8 cellular contexts compared by ENCODE assay signal in genomic region chr2:183123959-183124221, GRCh38. TPM values are rescaled to one million over a fixed set of nuclear protein-coding genes. Genes with fewer than 3 reads are reported as not detected.
DNase-seq lines count a peak whose midpoint lies in the region; ATAC-seq, FAIRE-seq and TF ChIP-seq lines count a peak whose summit lies in the region.

No MANE protein-coding gene starts in this region.

- CTCF ChIA-PET in H1 (lab: Charles Lee; ENCODE audit: partially characterized antibody), result interaction anchor here (0.5 to 1.8 kb wide), 5 partner anchors 30 to 1085 kb away, joined by 3 to 5 read pairs (median 4); partner anchors contain the start of gene DUSP19

- H2AK5ac ChIP-seq in H1 (ENCODE audit: low read depth, low read length), result no peak overlapping the region

- H3K18ac ChIP-seq in H1 (ENCODE audit: extremely low read depth, low read length), result peak overlapping the region; percentile 80; the same call in 1 of the 2 replicates

- no peak overlapping the region for H3K4ac ChIP-seq in H1 (replicated peaks; ENCODE audit: insufficient read length, low read depth, low read length)

- TF ChIP-seq POLR2A in H1 (IDR thresholded peaks at IDR 0.05; ENCODE audit: control extremely low read depth in 1 of 2, low read depth in 2 of 2, low read length in 2 of 2), result no peak

- no peak overlapping the region for H2BK120ac ChIP-seq in H1 (replicated peaks; ENCODE audit: low read depth, low read length)

- peak overlapping the region; percentile 96 for H3K4me3 Mint-ChIP-seq in nephron progenitor cell

- no peak overlapping the region for H4K8ac ChIP-seq in H1 (ENCODE audit: extremely low read depth, insufficient read depth, low read length)

- peak overlapping the region; percentile 97 for H3K27ac ChIP-seq in H1 (ENCODE audit: low read depth, low read length)

- peak overlapping the region in 3 of 4 experiments; percentile 93 to 98 (median 97); a peak in 6 of 7 replicates for H3K9ac ChIP-seq in H1 (replicated peaks in 1 of 4; ENCODE audit: extremely low read depth in 1 of 4, low read depth in 3 of 4, low read length in 3 of 4)

- peaks cover 6% of the 10 kb centered on the region for H3K36me3 Mint-ChIP-seq in nephron progenitor cell (ENCODE audit: low read depth)

- H2BK12ac ChIP-seq in H1 (ENCODE audit: low read depth, low read length), result peak overlapping the region; percentile 64; the same call in 1 of the 2 replicates

- H3K23me2 ChIP-seq in H1 (ENCODE audit: low read depth, low read length), result no peaks in the 10 kb centered on the region; the same call in 1 of the 2 replicates

- TF ChIP-seq CTCF in LNCaP clone FGC (IDR thresholded peaks at IDR 0.05; ENCODE audit: control insufficient read depth, extremely low read depth, insufficient read depth), result no peak
- TF ChIP-seq CTCF in H1 (IDR thresholded peaks at IDR 0.05; ENCODE audit: control extremely low read depth in 1 of 3, insufficient read depth in 1 of 3, low read depth in 1 of 3, low read length in 3 of 3), result no peak
- TF ChIP-seq CTCF in nephron progenitor cell (IDR thresholded peaks at IDR 0.05), result no peak
- TF ChIP-seq CTCF in omental fat pad (IDR thresholded peaks at IDR 0.05), result no peak

- H3K27ac Mint-ChIP-seq in nephron progenitor cell, result peak overlapping the region; percentile 99

- DNase-seq in LNCaP clone FGC (ENCODE audit: low read depth) (no peak), H1 (ENCODE audit: low read depth in 1 of 2, low spot score in 2 of 2) (no peak), nephron progenitor cell (no peak), NCI-H2171 (lab: John Stamatoyannopoulos, UW) (no peak), NCI-H510A treated with DMSO at 0.1 percent for 48 hours (lab: John Stamatoyannopoulos, UW) (no peak), omental fat pad (ENCODE audit: low spot score) (no peak)

- no peaks in the 10 kb centered on the region for H3K27me3 Mint-ChIP-seq in nephron progenitor cell (ENCODE audit: low read depth, poor library complexity)

- H3K27me3 ChIP-seq in H1 (replicated peaks in 1 of 4; ENCODE audit: control insufficient read depth in 3 of 4, extremely low read depth in 1 of 4, insufficient read depth in 3 of 4, low read length in 3 of 4), result no peaks in the 10 kb centered on the region

- H3K56ac ChIP-seq in H1 (replicated peaks; ENCODE audit: insufficient read length, low read depth, low read length), result peak overlapping the region; percentile 2

- no peak overlapping the region for H3K23ac ChIP-seq in H1 (ENCODE audit: insufficient read length)

- H2BK20ac ChIP-seq in H1 (ENCODE audit: low read length), result no peak overlapping the region

- WGBS in H1 (ENCODE audit: extremely low coverage in 1 of 2, insufficient coverage in 1 of 2, insufficient read length in 1 of 2, insufficient replicate concordance in 2 of 2, low coverage in 1 of 2, low lambda C conversion rate in 2 of 2, missing lambda C conversion rate in 1 of 2), 2 experiments, result 10% methylated on average over 7 of the region's 7 CpGs; no CpG with 5 or more reads in 1 of the 2 experiments

- H3K4me1 Mint-ChIP-seq in nephron progenitor cell, result peaks cover 27% of the 10 kb centered on the region

- H2BK5ac ChIP-seq in H1 (ENCODE audit: low read depth, low read length), result peak overlapping the region; percentile 27; the same call in 1 of the 2 replicates

- H3K4me1 ChIP-seq in H1 (replicated peaks in 1 of 4; ENCODE audit: control insufficient read depth in 3 of 4, insufficient read depth in 4 of 4, low read length in 3 of 4), result peaks cover 0 to 12% (median 5%) of the 10 kb centered on the region in 4 experiments; a peak in 6 of 7 replicates

- no peaks in the 10 kb centered on the region for H3K9me3 Mint-ChIP-seq in nephron progenitor cell

- H3K9me3 ChIP-seq in H1 (ENCODE audit: insufficient read depth in 2 of 2, low read depth in 1 of 2, low read length in 1 of 2), result no peaks in the 10 kb centered on the region

- peak overlapping the region; percentile 79 to 89 for H3K4me2 ChIP-seq in H1 (ENCODE audit: insufficient read depth in 1 of 2, low read depth in 2 of 2, low read length in 2 of 2)

- H2AFZ ChIP-seq in H1 (ENCODE audit: low read length), result peak overlapping the region; percentile 99

- TF ChIP-seq RAD21 in H1 (IDR thresholded peaks at IDR 0.05 in 1 of 2, conservative IDR thresholded peaks at IDR 0.05 in 1 of 2; ENCODE audit: low read depth in 2 of 2, low read length in 2 of 2), result no peak

- H3K14ac ChIP-seq in H1 (ENCODE audit: insufficient read length), result no peak overlapping the region

- no peak overlapping the region for H4K91ac ChIP-seq in H1 (replicated peaks; ENCODE audit: insufficient read length, low read length)

- ATAC-seq in GM18498 (IDR thresholded peaks at IDR 0.05; ENCODE audit: unreplicated experiment) (peak; percentile 45), GM21737 (IDR thresholded peaks at IDR 0.05; ENCODE audit: unreplicated experiment) (peak; percentile 33), omental fat pad (ENCODE audit: low FRiP score) (no peak)

- H3K36me3 ChIP-seq in H1 (ENCODE audit: control insufficient read depth in 2 of 4, insufficient read depth in 4 of 4, low read length in 3 of 4), result peaks cover 0 to 6% (median under 1%) of the 10 kb centered on the region in 4 experiments; a peak in 2 of 8 replicates

- no peak for TF ChIP-seq EP300 in H1 (IDR thresholded peaks at IDR 0.05; ENCODE audit: borderline replicate concordance in 1 of 2, low read depth in 2 of 2, low read length in 2 of 2)

- peaks cover 2 to 3% of the 10 kb centered on the region in 2 experiments for H4K20me1 ChIP-seq in H1 (replicated peaks in 1 of 2; ENCODE audit: control insufficient read depth in 1 of 2, insufficient read depth in 2 of 2, low read length in 2 of 2)

- H2BK15ac ChIP-seq in H1 (ENCODE audit: low read length), result no peak overlapping the region

- H3K79me2 ChIP-seq in H1 (ENCODE audit: control insufficient read depth in 1 of 2, insufficient read depth in 2 of 2, low read length in 2 of 2), result peaks cover 18 to 45% of the 10 kb centered on the region in 2 experiments

- POLR2A ChIA-PET in H1 (lab: Charles Lee; ENCODE audit: partially characterized antibody), result interaction anchor here (0.8 to 2.4 kb wide), 8 partner anchors 10 to 106 kb away, joined by 3 to 13 read pairs (median 6); partner anchors contain the start of gene DUSP19

- H4K5ac ChIP-seq in H1 (ENCODE audit: insufficient read length, low read depth, low read length), result peak overlapping the region; percentile 84

- peak overlapping the region; percentile 96 for H3K4me3 ChIP-seq in LNCaP clone FGC (ENCODE audit: low read depth, low read length)
- peak overlapping the region; percentile 72 to 96 (median 92) for H3K4me3 ChIP-seq in H1 (ENCODE audit: extremely low read depth in 1 of 4, insufficient read depth in 2 of 4, low read depth in 3 of 4, low read length in 4 of 4)

- no peak for FAIRE-seq in H1 (lab: Jason Lieb, UNC)

- H3K79me1 ChIP-seq in H1 (ENCODE audit: low read depth, low read length), result no peaks in the 10 kb centered on the region

TF ChIP-seq in H1, 55 proteins besides CTCF, POLR2A, EP300 and RAD21 (continues in another document):
- TF ChIP-seq SP1 (IDR thresholded peaks at IDR 0.05; ENCODE audit: low read depth, low read length) (no peak), KDM1A (IDR thresholded peaks at IDR 0.05; ENCODE audit: borderline replicate concordance, low read length) (no peak), SIRT6 (IDR thresholded peaks at IDR 0.05; ENCODE audit: low read length) (no peak), RNF2 (IDR thresholded peaks at IDR 0.05; ENCODE audit: borderline replicate concordance, low read depth, low read length, missing control alignments, poor library complexity, severe bottlenecking) (no peak), SIX5 (IDR thresholded peaks at IDR 0.05; ENCODE audit: low read depth, low read length) (no peak), ASH2L (IDR thresholded peaks at IDR 0.05; ENCODE audit: low read length) (no peak), SIN3A (conservative IDR thresholded peaks at IDR 0.05 in 1 of 2, IDR thresholded peaks at IDR 0.05 in 1 of 2; ENCODE audit: low read depth in 1 of 2, low read length in 2 of 2) (no peak)

RNA-seq across cellular contexts. Expression of gene NUP35, which starts 0.4 kb away (rescaled TPM):
- total RNA-seq in H1 (2021; fragmentation: NEBNext Ultra II Directional; extraction: Animal tissue kit (Norgen Biotek cat#: 25700)), result 48.5 and 48.7 TPM in 2 replicates
- 18.0 and 30.7 TPM in 2 replicates for polyA plus RNA-seq in H1 (2011; rRNA removed)
- 28.3 TPM for polyA plus RNA-seq in H1 (2011; cell fraction: cytosol; rRNA removed)
- 31.7 TPM for polyA plus RNA-seq in H1 (2011; cell fraction: nucleus; rRNA removed)
- 34.0 to 47.7 TPM (median 36.3 TPM) in 4 replicates for polyA plus RNA-seq in H1 (2012, experiment 1 of 2)
- 4.0 TPM for polyA plus RNA-seq in H1 (2012, experiment 2 of 2)
- polyA plus RNA-seq in H1 (2013, experiment 1 of 2), result 29.5 TPM
- 30.2 TPM for polyA plus RNA-seq in H1 (2013, experiment 2 of 2)
- polyA minus RNA-seq in H1 (2011; rRNA and poly(A)+ RNA removed), result 53.0 and 68.4 TPM in 2 replicates
- polyA minus RNA-seq in H1 (2011; cell fraction: cytosol; rRNA and poly(A)+ RNA removed), result 23.9 TPM
- polyA minus RNA-seq in H1 (2011; cell fraction: nucleus; rRNA and poly(A)+ RNA removed), result 106 TPM
- 10 to 100 TPM; 10.5 to 18.4 (median 13.7) TPM for total RNA-seq in omental fat pad

RNA-seq across cellular contexts. Expression of gene DUSP19, which starts 45.3 kb away (rescaled TPM):
- 2.1 and 2.3 TPM in 2 replicates for total RNA-seq in H1 (2021; fragmentation: NEBNext Ultra II Directional; extraction: Animal tissue kit (Norgen Biotek cat#: 25700))
- 0.53 and 0.73 TPM in 2 replicates for polyA plus RNA-seq in H1 (2011; rRNA removed)
- 0.71 TPM for polyA plus RNA-seq in H1 (2011; cell fraction: cytosol; rRNA removed)
- polyA plus RNA-seq in H1 (2011; cell fraction: nucleus; rRNA removed), result 1.1 TPM
- 0.42 to 1.7 TPM (median 0.61 TPM) in 4 replicates for polyA plus RNA-seq in H1 (2012, experiment 1 of 2)
- polyA plus RNA-seq in H1 (2012, experiment 2 of 2), result 0.09 TPM
- polyA plus RNA-seq in H1 (2013, experiment 1 of 2), result 0.91 TPM
- polyA plus RNA-seq in H1 (2013, experiment 2 of 2), result 0.74 TPM
- 1.3 and 1.5 TPM in 2 replicates for polyA minus RNA-seq in H1 (2011; rRNA and poly(A)+ RNA removed)
- 0.81 TPM for polyA minus RNA-seq in H1 (2011; cell fraction: cytosol; rRNA and poly(A)+ RNA removed)
- polyA minus RNA-seq in H1 (2011; cell fraction: nucleus; rRNA and poly(A)+ RNA removed), result 2.2 TPM
- 1 to 10 TPM in 3 of 4 donors, under 1 TPM in 1; 0.60 to 2.8 (median 1.5) TPM for total RNA-seq in omental fat pad
